In the genomic region with DNA sequence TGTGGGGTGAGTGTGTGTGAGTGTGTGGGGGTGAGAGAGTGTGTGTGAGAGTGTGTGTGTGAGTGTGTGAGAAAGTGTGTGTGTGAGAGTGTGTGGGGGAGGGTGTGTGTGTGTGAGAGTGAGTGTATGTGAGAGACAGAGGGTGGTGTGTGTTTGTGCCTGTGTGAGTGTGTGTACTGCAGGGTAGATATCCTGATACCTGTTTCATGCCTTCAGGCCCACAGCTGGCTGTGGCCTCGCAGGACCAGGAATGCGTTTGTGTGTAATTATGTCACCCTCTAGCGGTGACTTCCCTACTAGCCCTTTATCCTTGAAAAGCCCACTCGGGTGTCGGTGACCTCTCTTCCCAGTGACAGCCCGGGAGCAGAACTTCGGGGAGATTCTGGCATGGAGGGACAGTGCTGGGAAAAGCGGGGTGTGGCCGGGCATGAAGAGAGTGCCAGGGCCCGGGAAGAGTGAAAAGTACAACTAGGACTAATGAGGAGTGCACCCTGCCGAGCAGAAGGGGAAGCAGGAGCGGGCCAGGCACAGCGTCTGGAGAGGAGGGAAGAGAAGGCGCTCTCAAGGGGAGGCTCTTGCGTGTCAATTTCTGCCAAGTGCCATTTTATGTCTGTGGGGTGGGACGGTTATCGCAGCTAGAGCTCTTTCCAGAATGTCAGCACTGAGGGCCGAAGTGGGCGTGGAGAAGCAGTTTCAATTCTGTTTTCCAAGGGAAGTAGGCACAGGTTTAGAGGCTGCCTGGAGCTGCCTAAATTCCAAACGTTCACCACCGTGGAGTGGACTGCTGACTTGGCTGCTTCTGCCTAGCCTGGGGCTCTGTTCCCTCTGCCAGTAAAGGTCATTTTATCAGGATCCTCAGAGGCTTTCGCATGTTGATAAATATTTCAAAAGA, we compare ENCODE assay signal across 8 cellular contexts. TPM values are rescaled to one million over a fixed set of nuclear protein-coding genes. Genes with fewer than 3 reads are reported as not detected.
DNase-seq lines count a peak whose midpoint lies in the region; ATAC-seq, FAIRE-seq and TF ChIP-seq lines count a peak whose summit lies in the region.

No MANE protein-coding gene starts in this region.

- H3K27me3 Mint-ChIP-seq in T-helper 1 cell treated with Interleukin-12 subunit alpha and Interleukin-12 subunit beta and Interleukin-4 antibody, amounts not matched to agents 30 μg/mL and 1 μg/mL, for 36 hours (ENCODE audit: low read depth), result peaks cover 5% of the 10 kb centered on the region
- H3K27me3 Mint-ChIP-seq in progenitor cell of endocrine pancreas, result peaks cover 16% of the 10 kb centered on the region

- TF ChIP-seq POLR2A in H54 (IDR thresholded peaks at IDR 0.05; ENCODE audit: low read depth, low read length), result no peak

- H2AFZ ChIP-seq in DND-41 (ENCODE audit: low read depth, low read length), result peak overlapping the region; percentile 35; the same call in 1 of the 2 replicates

- H3K4me2 ChIP-seq in DND-41 (ENCODE audit: insufficient read depth, low read length), result no peak overlapping the region

- H3K9me3 Mint-ChIP-seq in T-helper 1 cell treated with Interleukin-12 subunit alpha and Interleukin-12 subunit beta and Interleukin-4 antibody, amounts not matched to agents 30 μg/mL and 1 μg/mL, for 36 hours, result no peaks in the 10 kb centered on the region
- H3K9me3 Mint-ChIP-seq in progenitor cell of endocrine pancreas (ENCODE audit: low read depth), result no peaks in the 10 kb centered on the region

- H3K4me3 ChIP-seq in DND-41 (ENCODE audit: low read depth in 1 of 2, low read length in 2 of 2), result no peak overlapping the region

- no peaks in the 10 kb centered on the region for H3K36me3 Mint-ChIP-seq in T-helper 1 cell treated with Interleukin-12 subunit alpha and Interleukin-12 subunit beta and Interleukin-4 antibody, amounts not matched to agents 30 μg/mL and 1 μg/mL, for 36 hours (ENCODE audit: low read depth)
- H3K36me3 Mint-ChIP-seq in progenitor cell of endocrine pancreas (ENCODE audit: insufficient read depth), result no peaks in the 10 kb centered on the region

- H3K36me3 ChIP-seq in DND-41 (ENCODE audit: insufficient read depth, low read length), result no peaks in the 10 kb centered on the region

- no peaks in the 10 kb centered on the region for H3K27me3 ChIP-seq in DND-41 (ENCODE audit: insufficient read depth, low read length, poor library complexity)

- peaks cover 29% of the 10 kb centered on the region for H3K4me1 ChIP-seq in DND-41 (ENCODE audit: insufficient read depth, low read length)

- no peaks in the 10 kb centered on the region for H3K79me2 ChIP-seq in DND-41 (ENCODE audit: insufficient read depth, low read length)

- peak; percentile 62 for ATAC-seq in DND-41 (ENCODE audit: insufficient read depth, low read depth)

- peaks cover 28% of the 10 kb centered on the region for H3K4me1 Mint-ChIP-seq in T-helper 1 cell treated with Interleukin-12 subunit alpha and Interleukin-12 subunit beta and Interleukin-4 antibody, amounts not matched to agents 30 μg/mL and 1 μg/mL, for 36 hours (ENCODE audit: low read depth)
- peaks cover 18% of the 10 kb centered on the region for H3K4me1 Mint-ChIP-seq in progenitor cell of endocrine pancreas (ENCODE audit: low read depth)

- H4K20me1 ChIP-seq in DND-41 (ENCODE audit: insufficient read depth, low read length), result no peaks in the 10 kb centered on the region

- FAIRE-seq in H54 (lab: Jason Lieb, UNC), result peak; percentile 23

- H3K9me3 ChIP-seq in DND-41 (ENCODE audit: insufficient read depth, low read length, severe bottlenecking), result no peaks in the 10 kb centered on the region

- H3K27ac ChIP-seq in DND-41 (ENCODE audit: low read length), result no peak overlapping the region

- H3K4me3 Mint-ChIP-seq in T-helper 1 cell treated with Interleukin-12 subunit alpha and Interleukin-12 subunit beta and Interleukin-4 antibody, amounts not matched to agents 30 μg/mL and 1 μg/mL, for 36 hours, result peak overlapping the region; percentile 85
- H3K4me3 Mint-ChIP-seq in progenitor cell of endocrine pancreas (ENCODE audit: low read depth), result peak overlapping the region; percentile 70

- no peak overlapping the region for H3K9ac ChIP-seq in DND-41 (ENCODE audit: low read depth, low read length)

- peak; percentile 58 for DNase-seq in DND-41
- DNase-seq in H54 (ENCODE audit: insufficient read length, low spot score), result peak; percentile 62
- DNase-seq in NCI-H1092 (lab: John Stamatoyannopoulos, UW), result peak; percentile 86
- peak; percentile 92 for DNase-seq in astrocyte of the hippocampus (ENCODE audit: low read depth, low spot score)
- peak; percentile 73 for DNase-seq in hepatic stellate cell (ENCODE audit: low spot score)
- peak; percentile 59 for DNase-seq in progenitor cell of endocrine pancreas (ENCODE audit: low spot score, unreplicated experiment)
- no peak for DNase-seq in NK-92 (lab: John Stamatoyannopoulos, UW; ENCODE audit: unreplicated experiment)

- H3K27ac Mint-ChIP-seq in T-helper 1 cell treated with Interleukin-12 subunit alpha and Interleukin-12 subunit beta and Interleukin-4 antibody, amounts not matched to agents 30 μg/mL and 1 μg/mL, for 36 hours, result peak overlapping the region; percentile 56
- peak overlapping the region; percentile 56 for H3K27ac Mint-ChIP-seq in progenitor cell of endocrine pancreas

- TF ChIP-seq CTCF in DND-41 (IDR thresholded peaks at IDR 0.05; ENCODE audit: borderline replicate concordance, extremely low read depth, low read length, poor library complexity, severe bottlenecking) (peak; percentile 73), progenitor cell of endocrine pancreas (IDR thresholded peaks at IDR 0.05; ENCODE audit: unreplicated experiment) (peak; percentile 92)

RNA-seq across cellular contexts. Expression of a gene that starts 11.0 kb away (rescaled TPM):
- total RNA-seq in progenitor cell of endocrine pancreas, result 33.9 and 37.7 TPM in 2 replicates

RNA-seq across cellular contexts. Expression of a gene that starts 23.7 kb away (rescaled TPM):
- 8.9 and 10.1 TPM in 2 replicates for total RNA-seq in progenitor cell of endocrine pancreas
